9 cellular contexts compared by ENCODE assay signal in the genomic region with DNA sequence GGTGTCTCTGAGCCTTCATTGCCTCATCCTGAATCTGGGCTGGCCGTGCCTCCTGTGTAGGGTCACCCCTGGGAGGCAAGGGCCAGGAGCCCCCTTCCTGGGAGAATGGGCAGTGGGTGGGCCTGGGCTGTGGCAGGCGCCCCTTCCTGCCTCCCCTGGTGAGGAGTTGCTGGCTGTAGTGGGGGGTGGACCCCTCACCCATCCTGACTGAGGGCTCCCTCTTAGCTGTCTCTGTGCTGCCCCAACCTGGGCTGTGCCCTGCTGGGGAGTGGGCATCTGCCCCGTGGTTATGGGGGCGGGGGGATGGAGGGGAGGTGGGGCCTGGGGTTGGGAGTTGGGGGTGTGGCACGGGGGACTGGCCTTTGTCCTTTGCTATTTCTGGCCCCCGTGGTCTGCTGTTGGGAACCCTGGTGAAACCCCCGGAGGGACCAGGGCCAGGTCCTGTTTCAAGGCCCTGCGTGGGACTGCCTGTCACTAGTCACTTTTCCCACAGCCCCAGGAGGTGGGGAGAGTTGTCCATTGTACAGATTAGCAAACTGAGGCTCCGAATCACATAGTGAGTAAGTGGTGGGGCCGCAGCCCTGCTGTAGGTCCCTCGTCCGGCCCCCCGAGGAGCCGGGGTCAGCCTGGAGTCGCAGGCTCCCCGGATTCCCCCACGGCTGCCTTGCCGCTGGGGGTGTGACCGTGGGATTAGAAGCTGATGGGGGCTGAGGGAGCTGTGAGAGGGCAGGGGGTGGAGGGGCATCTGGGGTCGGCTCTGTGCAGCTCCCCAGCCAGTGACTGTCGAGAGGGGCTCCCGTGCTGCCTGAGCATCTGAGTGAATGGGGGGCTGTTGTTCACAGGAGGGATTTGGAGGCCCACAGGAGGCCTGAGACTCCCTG. TPM values are rescaled to one million over a fixed set of nuclear protein-coding genes. Genes with fewer than 3 reads are reported as not detected.
A peak's percentile ranks its signal among the peaks of the same experiment; 100 is the strongest.
DNase-seq lines count a peak whose midpoint lies in the region; ATAC-seq and TF ChIP-seq lines count a peak whose summit lies in the region.
"Had no signal": no experiment of that assay in that cellular context is flagged by ENCODE, and none has a peak within 500 bp of the region (broad histone marks: within the 10 kb centered on the region; RNA-seq: fewer than 3 reads in every experiment).

No MANE protein-coding gene starts in this region.

- H3K4me3 ChIP-seq in GM12864 (ENCODE audit: low read depth, low read length) (peak overlapping the region; percentile 76; the same call in 1 of the 2 replicates), WI38 (ENCODE audit: low read depth, low read length) (peak overlapping the region; percentile 95), fibroblast of villous mesenchyme (ENCODE audit: low read depth, low read length) (peak overlapping the region; percentile 94), retinal pigment epithelial cell (ENCODE audit: low read length) (peak overlapping the region; percentile 94)

- DNase-seq in GM12864 (ENCODE audit: low read depth) (no peak), fibroblast of villous mesenchyme (ENCODE audit: low read depth) (no peak), retinal pigment epithelial cell (ENCODE audit: low read depth) (no peak), NCI-H748 treated with DMSO at 0.1 percent for 48 hours (lab: John Stamatoyannopoulos, UW) (no peak), NOMO-1 (lab: John Stamatoyannopoulos, UW; ENCODE audit: unreplicated experiment in 2 of 2) (no peak)
- DNase-seq: activated CD4-positive, alpha-beta T cell treated with anti-CD3 and anti-CD28 coated beads for 1 hour had no signal

- ATAC-seq in GM21576 (IDR thresholded peaks at IDR 0.05; ENCODE audit: unreplicated experiment) (no peak), GM18867 (IDR thresholded peaks at IDR 0.05; ENCODE audit: unreplicated experiment) (no peak)

- TF ChIP-seq CTCF in GM12864 (IDR thresholded peaks at IDR 0.05; ENCODE audit: low read depth, low read length, missing control alignments) (no peak), WI38 (IDR thresholded peaks at IDR 0.05; ENCODE audit: low read depth, low read length) (no peak), fibroblast of villous mesenchyme (IDR thresholded peaks at IDR 0.05; ENCODE audit: insufficient read depth, low read depth, low read length) (no peak), retinal pigment epithelial cell (conservative IDR thresholded peaks at IDR 0.05; ENCODE audit: low read depth, low read length) (no peak)

RNA-seq across cellular contexts. Expression of a gene that starts 2.7 kb away (rescaled TPM):
- 61.3 and 77.3 TPM in 2 replicates for total RNA-seq in fibroblast of villous mesenchyme

RNA-seq across cellular contexts. Expression of a gene that starts 53.5 kb away (rescaled TPM):
- 12.2 and 14.2 TPM in 2 replicates for total RNA-seq in fibroblast of villous mesenchyme
